Comparison of ENCODE assay signal across 14 cellular contexts in genomic region chr1:97192872-97193572, GRCh38.
DNase-seq lines count a peak whose midpoint lies in the region; ATAC-seq and TF ChIP-seq lines count a peak whose summit lies in the region.
"Had no signal": no experiment of that assay in that cellular context is flagged by ENCODE, and none has a peak within 500 bp of the region (broad histone marks: within the 10 kb centered on the region; RNA-seq: fewer than 3 reads in every experiment).

No MANE protein-coding gene starts in this region.

- no peak overlapping the region for H3K27ac Mint-ChIP-seq in CD14-positive monocyte

- H3K36me3 ChIP-seq in SJCRH30 (no peaks in the 10 kb centered on the region), ascending aorta (no peaks in the 10 kb centered on the region)

- no peaks in the 10 kb centered on the region for H3K9me3 ChIP-seq in SJCRH30 (replicated peaks)
- H3K9me3 ChIP-seq in ascending aorta, result no peaks in the 10 kb centered on the region

- H3K27ac ChIP-seq in SJCRH30 (no peak overlapping the region), ascending aorta (no peak overlapping the region)

- ATAC-seq in GM18868 (IDR thresholded peaks at IDR 0.05; ENCODE audit: unreplicated experiment), result no peak
- ATAC-seq: sciatic nerve; stimulated activated naive CD8-positive, alpha-beta T cell treated with anti-CD3 and anti-CD28 coated beads, Interleukin-15, Interleukin-2, amounts not matched to agents 100 U/mL and 50 U/mL, for 24 hours had no signal

- H3K4me1 ChIP-seq in SJCRH30, result peaks cover 8% of the 10 kb centered on the region
- H3K4me1 ChIP-seq in ascending aorta, result no peaks in the 10 kb centered on the region

- no peak overlapping the region for H3K4me3 Mint-ChIP-seq in CD14-positive monocyte
- H3K4me3 Mint-ChIP-seq: central memory CD8-positive, alpha-beta T cell had no signal

- no peak overlapping the region for H3K4me3 ChIP-seq in SJCRH30
- H3K4me3 ChIP-seq in fibroblast of pulmonary artery (replicated peaks; ENCODE audit: low read depth, low read length), result peak overlapping the region; percentile 9
- no peak overlapping the region for H3K4me3 ChIP-seq in ascending aorta

- H3K27me3 ChIP-seq in SJCRH30, result no peaks in the 10 kb centered on the region
- no peaks in the 10 kb centered on the region for H3K27me3 ChIP-seq in ascending aorta

- DNase-seq in ELR (ENCODE audit: low read depth) (peak; percentile 97), SJCRH30 (peak; percentile 29 to 31), fibroblast of pulmonary artery (ENCODE audit: low read depth) (peak; percentile 96), pulmonary artery endothelial cell (ENCODE audit: low read depth, low spot score) (peak; percentile 86), ascending aorta (ENCODE audit: low spot score in 2 of 2) (no peak), CD14-positive monocyte (ENCODE audit: low spot score) (no peak), SKM-1 (lab: John Stamatoyannopoulos, UW; ENCODE audit: unreplicated experiment) (no peak)
- DNase-seq: kidney; NCI-H146; SHP77 treated with DMSO at 0.1 percent for 48 hours; stimulated activated naive CD8-positive, alpha-beta T cell treated with anti-CD3 and anti-CD28 coated beads, Interleukin-15, Interleukin-2, amounts not matched to agents 100 U/mL and 50 U/mL, for 24 hours had no signal

- intact Hi-C loops in ascending aorta (cut with DNase I), result no loop called here
- intact Hi-C loops in CD14-positive monocyte (cut with micrococcal nuclease), result no loop called here

- no peaks in the 10 kb centered on the region for H3K27me3 Mint-ChIP-seq in CD14-positive monocyte (ENCODE audit: low read depth in 3 of 3)
- H3K27me3 Mint-ChIP-seq: central memory CD8-positive, alpha-beta T cell had no signal

- H3K4me1 Mint-ChIP-seq in CD14-positive monocyte, result no peaks in the 10 kb centered on the region
- H3K4me1 Mint-ChIP-seq: central memory CD8-positive, alpha-beta T cell had no signal

- peaks cover 70 to 75% of the 10 kb centered on the region in 2 donors for H3K36me3 Mint-ChIP-seq in CD14-positive monocyte

- TF ChIP-seq CTCF in fibroblast of pulmonary artery (IDR thresholded peaks at IDR 0.05; ENCODE audit: low read length, missing control alignments) (peak; percentile 32), ascending aorta (IDR thresholded peaks at IDR 0.05) (no peak), CD14-positive monocyte (IDR thresholded peaks at IDR 0.05) (no peak)

- peaks cover 0 to 9% (median 2%) of the 10 kb centered on the region in 7 donors for H3K9me3 Mint-ChIP-seq in CD14-positive monocyte
- H3K9me3 Mint-ChIP-seq: central memory CD8-positive, alpha-beta T cell had no signal

Comparison
In these comparisons a context has a peak if more than half of its experiments do, and no peak if none do; other contexts are left out.
1. DNase-seq: peak in ELR (single experiment), SJCRH30 (2 of 2), fibroblast of pulmonary artery (single experiment) and pulmonary artery endothelial cell (single experiment); none in ascending aorta (0 of 2), CD14-positive monocyte (single experiment) and SKM-1 (single experiment).